In the genomic region with DNA sequence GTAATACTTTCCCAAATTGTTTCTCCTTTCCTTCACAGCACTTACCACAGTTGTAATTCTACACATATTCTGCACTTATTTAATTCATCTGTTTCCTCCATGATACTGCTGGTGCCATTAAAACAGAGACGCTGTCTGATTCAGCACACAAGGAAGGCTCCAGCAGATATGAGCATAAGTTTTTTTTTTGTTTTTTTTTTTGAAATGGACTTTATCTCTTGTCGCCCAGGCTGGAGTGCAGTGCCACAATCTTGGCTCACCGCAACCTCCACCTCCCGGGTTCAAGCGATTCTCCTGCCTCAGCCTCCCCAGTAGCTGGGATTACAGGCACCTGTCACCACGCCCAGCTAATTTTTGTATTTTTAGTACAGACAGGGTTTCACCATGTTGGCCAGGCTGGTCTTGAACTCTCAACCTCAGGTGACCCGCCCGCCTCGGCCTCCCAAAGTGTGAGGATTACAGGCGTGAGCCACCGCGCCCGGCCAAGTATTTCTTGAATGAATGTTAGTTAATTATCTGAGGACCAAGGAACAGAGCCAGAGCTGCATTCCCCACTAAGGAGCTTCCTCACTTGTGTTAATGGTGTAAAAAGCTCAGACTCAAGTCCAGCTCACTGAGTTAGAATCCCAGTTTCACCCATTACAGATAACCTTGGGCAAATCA, we compare ENCODE assay signal across 8 cellular contexts. TPM values are rescaled to one million over a fixed set of nuclear protein-coding genes. Genes with fewer than 3 reads are reported as not detected.
DNase-seq lines count a peak whose midpoint lies in the region; ATAC-seq and TF ChIP-seq lines count a peak whose summit lies in the region.
"Not testable (repeated sequence)": the region's sequence is repeated elsewhere in the genome, so short reads cannot be mapped to it uniquely, and the experiment has no call there.

No MANE protein-coding gene starts in this region.

- peak overlapping the region; percentile 99 for H3K4me3 ChIP-seq in WERI-Rb-1 (ENCODE audit: low read depth, low read length)
- peak overlapping the region; percentile 71 for H3K4me3 ChIP-seq in kidney epithelial cell (ENCODE audit: low read depth, low read length)
- H3K4me3 ChIP-seq in neutrophil (ENCODE audit: low read depth in 1 of 2, low read length in 1 of 2), result peak overlapping the region; percentile 82 to 93
- peak overlapping the region; percentile 77 for H3K4me3 ChIP-seq in suprapubic skin

- not testable (repeated sequence) for DNase-seq in CD4-positive, alpha-beta T cell; WERI-Rb-1; kidney epithelial cell (ENCODE audit: low read depth); suprapubic skin (ENCODE audit: low spot score in 2 of 2)
- peak; percentile 6 for DNase-seq in astrocyte of the hippocampus (ENCODE audit: low read depth, low spot score)
- peak; percentile 18 to 42 for DNase-seq in erythroblast (lab: John Stamatoyannopoulos, UW)

- WGBS in suprapubic skin, result 78% methylated on average over 13 of the region's 13 CpGs

- peak overlapping the region; percentile 94 for H3K4me3 Mint-ChIP-seq in CD4-positive, alpha-beta T cell

- H3K36me3 ChIP-seq in KOPT-K1 (ENCODE audit: insufficient read depth, low read length) (peaks cover 40% of the 10 kb centered on the region), WERI-Rb-1 (peaks cover 23% of the 10 kb centered on the region), neutrophil (peaks cover 34% of the 10 kb centered on the region), suprapubic skin (peaks cover 36% of the 10 kb centered on the region)
- not testable (repeated sequence) for H3K36me3 ChIP-seq in kidney epithelial cell (ENCODE audit: control insufficient read depth, insufficient read depth, low read length)

- CTCF ChIA-PET in CD4-positive, alpha-beta T cell (lab: Charles Lee), result interaction anchor here (0.9 kb wide), 1 partner anchor 287 kb away, joined by 3 read pairs; no protein-coding TSS in a partner anchor

- H3K4me1 ChIP-seq in neutrophil (ENCODE audit: control insufficient read depth in 1 of 2, insufficient read depth in 1 of 2, low read depth in 1 of 2, low read length in 1 of 2), result peaks cover 21 to 29% of the 10 kb centered on the region in 2 experiments
- peaks cover 29% of the 10 kb centered on the region for H3K4me1 ChIP-seq in suprapubic skin

- not testable (repeated sequence) for TF ChIP-seq EP300 in suprapubic skin (IDR thresholded peaks at IDR 0.05)

- ATAC-seq in CD4-positive, alpha-beta T cell (ENCODE audit: poor library complexity), result not testable (repeated sequence)

- peaks cover 55% of the 10 kb centered on the region for H3K36me3 Mint-ChIP-seq in CD4-positive, alpha-beta T cell (ENCODE audit: low read depth)

- peaks cover 46% of the 10 kb centered on the region for H3K4me1 Mint-ChIP-seq in CD4-positive, alpha-beta T cell (ENCODE audit: low read depth)

- not testable (repeated sequence) for H3K27me3 ChIP-seq in CD4-positive, alpha-beta T cell (ENCODE audit: control insufficient read depth, insufficient read depth, low read length); WERI-Rb-1 (ENCODE audit: insufficient read depth, low read depth, severe bottlenecking); kidney epithelial cell (ENCODE audit: control insufficient read depth, insufficient read depth, low read length); neutrophil; suprapubic skin

- not testable (repeated sequence) for H3K9me3 Mint-ChIP-seq in CD4-positive, alpha-beta T cell

- intact Hi-C loops in CD4-positive, alpha-beta T cell (cut with DNase I, micrococcal nuclease), result loop anchor here in 1 of 2 experiments (2.0 to 10.0 kb wide), 7 partner anchors 86 to 1972 kb away; partner anchors contain the start of genes ATXN2, DDX54, ERP29 and FAM222A

- POLR2A ChIA-PET in CD4-positive, alpha-beta T cell (lab: Charles Lee), result interaction anchor here (1.2 to 2.7 kb wide), 4 partner anchors 11 to 329 kb away, joined by 3 to 7 read pairs (median 4); partner anchors contain the start of genes ATXN2, ERP29 and TMEM116

- H3K27ac Mint-ChIP-seq in CD4-positive, alpha-beta T cell, result peak overlapping the region; percentile 86

- peak overlapping the region; percentile 7 for H3K27ac ChIP-seq in CD4-positive, alpha-beta T cell (ENCODE audit: low read depth, low read length)
- H3K27ac ChIP-seq in KOPT-K1 (ENCODE audit: low read depth, low read length, poor library complexity, severe bottlenecking) (peak overlapping the region; percentile 66), neutrophil (peak overlapping the region; percentile 87), suprapubic skin (peak overlapping the region; percentile 85)
- H3K27ac ChIP-seq in WERI-Rb-1, result not testable (repeated sequence)

- not testable (repeated sequence) for H3K9me3 ChIP-seq in CD4-positive, alpha-beta T cell (ENCODE audit: control insufficient read depth, low read length); KOPT-K1 (ENCODE audit: insufficient read depth, low read length, poor library complexity, severe bottlenecking); WERI-Rb-1 (ENCODE audit: severe bottlenecking); neutrophil; suprapubic skin

- not testable (repeated sequence) for TF ChIP-seq POLR2A in erythroblast (IDR thresholded peaks at IDR 0.05; ENCODE audit: low read length); suprapubic skin (IDR thresholded peaks at IDR 0.05)

- not testable (repeated sequence) for TF ChIP-seq CTCF in CD4-positive, alpha-beta T cell (IDR thresholded peaks at IDR 0.05); WERI-Rb-1 (IDR thresholded peaks at IDR 0.05; ENCODE audit: low read depth, low read length); kidney epithelial cell (IDR thresholded peaks at IDR 0.05; ENCODE audit: insufficient read depth, low read length, poor library complexity, severe bottlenecking); neutrophil (IDR thresholded peaks at IDR 0.05); suprapubic skin (IDR thresholded peaks at IDR 0.05)

- not testable (repeated sequence) for H3K27me3 Mint-ChIP-seq in CD4-positive, alpha-beta T cell

RNA-seq across cellular contexts. Expression of gene BRAP, which starts 1.1 kb away (rescaled TPM):
- 10 to 100 TPM; 22.4 to 25.8 TPM for total RNA-seq in CD4-positive, alpha-beta T cell
- total RNA-seq in kidney epithelial cell (18.8 and 19.0 TPM in 2 replicates), suprapubic skin (10 to 100 TPM; 15.8 to 21.8 (median 19.3) TPM)

RNA-seq across cellular contexts. Expression of gene ACAD10, which starts 1.2 kb away (rescaled TPM):
- 10 to 100 TPM; 15.8 to 17.4 TPM for total RNA-seq in CD4-positive, alpha-beta T cell
- total RNA-seq in kidney epithelial cell (40.8 and 41.2 TPM in 2 replicates), suprapubic skin (10 to 100 TPM; 22.8 to 75.7 (median 26.5) TPM)
